In genomic region chr9:35603986-35604577, GRCh38 we compare ENCODE assay signal across 8 cellular contexts. TPM values are rescaled to one million over a fixed set of nuclear protein-coding genes. Genes with fewer than 3 reads are reported as not detected.
A peak's percentile ranks its signal among the peaks of the same experiment; 100 is the strongest.
DNase-seq lines count a peak whose midpoint lies in the region; ATAC-seq and TF ChIP-seq lines count a peak whose summit lies in the region.

No MANE protein-coding gene starts in this region.

- H3K4me3 ChIP-seq in MM.1S (ENCODE audit: low read length) (peak overlapping the region; percentile 68), neural progenitor cell (peak overlapping the region; percentile 86)

- H3K36me3 ChIP-seq in MM.1S (replicated peaks; ENCODE audit: insufficient read depth, low read length) (no peaks in the 10 kb centered on the region), neural progenitor cell (no peaks in the 10 kb centered on the region)

- H3K79me2 ChIP-seq in MM.1S (ENCODE audit: low read length) (peaks cover 15% of the 10 kb centered on the region), neural progenitor cell (ENCODE audit: low read depth) (peaks cover 18% of the 10 kb centered on the region)

- H3K27me3 Mint-ChIP-seq in neural progenitor cell (ENCODE audit: insufficient read depth, low read depth): peaks cover 10% of the 10 kb centered on the region

- H3K9ac ChIP-seq in MM.1S (ENCODE audit: low read length) (peak overlapping the region; percentile 47; the same call in 1 of the 2 replicates), neural progenitor cell (no peak overlapping the region)

- no peaks in the 10 kb centered on the region for H3K27me3 ChIP-seq in MM.1S (replicated peaks; ENCODE audit: insufficient read depth, low read length)
- no peaks in the 10 kb centered on the region for H3K27me3 ChIP-seq in foreskin keratinocyte
- no peaks in the 10 kb centered on the region for H3K27me3 ChIP-seq in neural progenitor cell

- H3K4me2 ChIP-seq in MM.1S (ENCODE audit: low read depth, low read length): peak overlapping the region; percentile 82
- peak overlapping the region; percentile 85 for H3K4me2 ChIP-seq in neural progenitor cell

- H3F3A ChIP-seq in MM.1S (ENCODE audit: insufficient read depth, low read length): peaks cover 6% of the 10 kb centered on the region
- peaks cover 14% of the 10 kb centered on the region for H3F3A ChIP-seq in neural progenitor cell (ENCODE audit: low read depth)

- H2AFZ ChIP-seq in MM.1S (ENCODE audit: low read length) (peak overlapping the region; percentile 83), neural progenitor cell (replicated peaks) (peak overlapping the region; percentile 96)

- peaks cover 22% of the 10 kb centered on the region for H3K4me1 ChIP-seq in MM.1S (ENCODE audit: low read length)
- no peaks in the 10 kb centered on the region for H3K4me1 ChIP-seq in foreskin keratinocyte
- peaks cover 15% of the 10 kb centered on the region for H3K4me1 ChIP-seq in neural progenitor cell

- H3K27ac ChIP-seq in MM.1S (ENCODE audit: low read length) (peak overlapping the region; percentile 62; the same call in 1 of the 2 replicates), foreskin keratinocyte (no peak overlapping the region), neural progenitor cell (no peak overlapping the region)

- peak; percentile 93 for TF ChIP-seq CTCF in MM.1S (IDR thresholded peaks at IDR 0.05; ENCODE audit: low read length)
- peak; percentile 99 for TF ChIP-seq CTCF in foreskin keratinocyte (conservative IDR thresholded peaks at IDR 0.05)
- peak; percentile 87 for TF ChIP-seq CTCF in neural progenitor cell (IDR thresholded peaks at IDR 0.05)

- DNase-seq in GF-D8 (lab: John Stamatoyannopoulos, UW) (peak; percentile 98), HCEC 1CT (peak; percentile 99), MM.1S (peak; percentile 100), SIG-M5 (lab: John Stamatoyannopoulos, UW) (peak; percentile 84), foreskin keratinocyte (peak; percentile 97 to 99), neural progenitor cell (ENCODE audit: low spot score) (peak; percentile 100), stromal cell of bone marrow (ENCODE audit: low read depth) (peak; percentile 99)
- DNase-seq in activated naive CD4-positive, alpha-beta T cell (lab: John Stamatoyannopoulos, UW): peak; percentile 95 to 98 (median 98)

- H3K9me3 ChIP-seq in MM.1S (replicated peaks; ENCODE audit: insufficient read depth, low read length) (no peaks in the 10 kb centered on the region), neural progenitor cell (ENCODE audit: low read depth) (no peaks in the 10 kb centered on the region)

- H3K4me1 Mint-ChIP-seq in neural progenitor cell: peaks cover 25% of the 10 kb centered on the region

- no peaks in the 10 kb centered on the region for H3K9me3 Mint-ChIP-seq in neural progenitor cell

- H3K9me2 ChIP-seq in MM.1S (replicated peaks; ENCODE audit: insufficient read depth, low read length): no peaks in the 10 kb centered on the region

- peak overlapping the region; percentile 89 for H3K27ac Mint-ChIP-seq in neural progenitor cell

- ATAC-seq in foreskin keratinocyte: peak; percentile 92

- H4K20me1 ChIP-seq in MM.1S (ENCODE audit: insufficient read depth, low read length) (no peaks in the 10 kb centered on the region), neural progenitor cell (ENCODE audit: low read depth) (peaks cover 23% of the 10 kb centered on the region)

- H3K4me3 Mint-ChIP-seq in neural progenitor cell: peak overlapping the region; percentile 98

- H3K36me3 Mint-ChIP-seq in neural progenitor cell: peaks cover 14% of the 10 kb centered on the region

RNA-seq across cellular contexts. Expression of gene TESK1, which starts 1.0 kb away (rescaled TPM):
- 13.5 and 14.6 TPM in 2 replicates for total RNA-seq in foreskin keratinocyte
- polyA plus RNA-seq in foreskin keratinocyte: 22.3 and 22.5 TPM in 2 replicates
- total RNA-seq in neural progenitor cell (ENCODE audit: low replicate concordance): 5.2 and 12.4 TPM in 2 replicates

RNA-seq across cellular contexts. Expression of gene CD72, which starts 14.1 kb away (rescaled TPM):
- total RNA-seq in foreskin keratinocyte (0.20 and 0.28 TPM in 2 replicates), neural progenitor cell (ENCODE audit: low replicate concordance) (0.56 and 1.4 TPM in 2 replicates)
- polyA plus RNA-seq in foreskin keratinocyte: 0.19 TPM in 2 replicates

RNA-seq across cellular contexts. Expression of gene SIT1, which starts 46.6 kb away (rescaled TPM):
- total RNA-seq in foreskin keratinocyte (not detected in 2 replicates), neural progenitor cell (ENCODE audit: low replicate concordance) (0.56 and 0.86 TPM in 2 replicates)
- polyA plus RNA-seq in foreskin keratinocyte: not detected in 2 replicates

RNA-seq across cellular contexts. Expression of gene RMRP, which starts 53.7 kb away (rescaled TPM):
- total RNA-seq in foreskin keratinocyte (3,234 and 3,953 TPM in 2 replicates), neural progenitor cell (ENCODE audit: low replicate concordance) (1,307 and 2,709 TPM in 2 replicates)
- 2.0 TPM in 1 of 2 replicates, not detected in the other for polyA plus RNA-seq in foreskin keratinocyte

RNA-seq across cellular contexts. Expression of gene CCDC107, which starts 54.0 kb away (rescaled TPM):
- total RNA-seq in foreskin keratinocyte (12.0 and 13.5 TPM in 2 replicates), neural progenitor cell (ENCODE audit: low replicate concordance) (3.8 and 10.6 TPM in 2 replicates)
- 26.3 and 27.2 TPM in 2 replicates for polyA plus RNA-seq in foreskin keratinocyte
